ENCODE assay signal across 8 cellular contexts in genomic region chr19:19531951-19532805, GRCh38. TPM values are rescaled to one million over a fixed set of nuclear protein-coding genes. Genes with fewer than 3 reads are reported as not detected.
DNase-seq lines count a peak whose midpoint lies in the region; ATAC-seq and TF ChIP-seq lines count a peak whose summit lies in the region.

No MANE protein-coding gene starts in this region.

- H3K4ac ChIP-seq in mesendoderm (ENCODE audit: low read depth, low read length): no peak overlapping the region

- peak overlapping the region; percentile 43 for H3K27ac Mint-ChIP-seq in activated CD8-positive, alpha-beta T cell treated with anti-CD3 and anti-CD28 coated beads for 36 hours

- no peak overlapping the region for H2AK5ac ChIP-seq in mesendoderm (ENCODE audit: low read length)

- peaks cover 7% of the 10 kb centered on the region for H3K4me1 Mint-ChIP-seq in activated CD8-positive, alpha-beta T cell treated with anti-CD3 and anti-CD28 coated beads for 36 hours (ENCODE audit: low read depth)

- H3K4me1 ChIP-seq in mesendoderm (ENCODE audit: control insufficient read depth, low read depth, low read length): no peaks in the 10 kb centered on the region

- H3K79me2 ChIP-seq in mesendoderm (ENCODE audit: control insufficient read depth, insufficient read depth, low read length): no peaks in the 10 kb centered on the region

- no peaks in the 10 kb centered on the region for H3K27me3 ChIP-seq in mesendoderm (ENCODE audit: insufficient read depth, low read length, poor library complexity)

- H3K36me3 ChIP-seq in mesendoderm (ENCODE audit: control insufficient read depth, insufficient read depth, low read length): peaks cover 4% of the 10 kb centered on the region

- no peak overlapping the region for H3K4me2 ChIP-seq in mesendoderm (ENCODE audit: low read length)

- POLR2A ChIA-PET in activated CD8-positive, alpha-beta T cell treated with anti-CD3 and anti-CD28 coated beads for 36 hours (lab: Charles Lee): interaction anchor here (0.8 to 2.6 kb wide), 12 partner anchors 9 to 119 kb away, joined by 3 to 15 read pairs (median 3); partner anchors contain the start of genes GMIP, NDUFA13 and TSSK6

- peak; percentile 91 for TF ChIP-seq CTCF in AG10803 (conservative IDR thresholded peaks at IDR 0.05; ENCODE audit: low read length)
- peak; percentile 98 for TF ChIP-seq CTCF in activated CD8-positive, alpha-beta T cell treated with anti-CD3 and anti-CD28 coated beads for 36 hours (IDR thresholded peaks at IDR 0.05)

- no peak overlapping the region for H3K23ac ChIP-seq in mesendoderm (ENCODE audit: low read length)

- peaks cover 7% of the 10 kb centered on the region for H3K36me3 Mint-ChIP-seq in activated CD8-positive, alpha-beta T cell treated with anti-CD3 and anti-CD28 coated beads for 36 hours (ENCODE audit: low read depth)

- H4K5ac ChIP-seq in mesendoderm (ENCODE audit: low read length): no peak overlapping the region

- H3K79me1 ChIP-seq in mesendoderm (ENCODE audit: low read length): no peaks in the 10 kb centered on the region

- H2BK15ac ChIP-seq in mesendoderm (replicated peaks; ENCODE audit: low read depth): no peak overlapping the region

- H2BK5ac ChIP-seq in mesendoderm (ENCODE audit: low read length): no peak overlapping the region

- ATAC-seq in GM21360 (IDR thresholded peaks at IDR 0.05; ENCODE audit: unreplicated experiment): peak; percentile 54
- peak; percentile 82 for ATAC-seq in activated CD8-positive, alpha-beta T cell treated with anti-CD3 and anti-CD28 coated beads for 36 hours
- no peak for ATAC-seq in HG03039 (IDR thresholded peaks at IDR 0.05; ENCODE audit: unreplicated experiment)

- peak; percentile 44 for DNase-seq in AG10803 (ENCODE audit: low read depth)
- peak; percentile 31 for DNase-seq in NCI-H446 treated with DMSO at 0.1 percent for 48 hours (lab: John Stamatoyannopoulos, UW)
- DNase-seq in activated CD8-positive, alpha-beta T cell treated with anti-CD3 and anti-CD28 coated beads for 36 hours: peak; percentile 88
- DNase-seq in effector CD4-positive, alpha-beta T cell: peak; percentile 85
- peak; percentile 71 for DNase-seq in mesendoderm
- peak; percentile 90 for DNase-seq in stimulated activated CD8-positive, alpha-beta memory T cell treated with anti-CD3 and anti-CD28 coated beads, Interleukin-15, amount 100 ng/mL, for 24 hours (ENCODE audit: low read depth)

- no peak overlapping the region for H3K27ac ChIP-seq in mesendoderm (ENCODE audit: low read depth, low read length)

- no peak overlapping the region for H3K4me3 ChIP-seq in AG10803 (ENCODE audit: low read length)
- H3K4me3 ChIP-seq in mesendoderm (ENCODE audit: low read length): no peak overlapping the region

- no peaks in the 10 kb centered on the region for H3K9me3 Mint-ChIP-seq in activated CD8-positive, alpha-beta T cell treated with anti-CD3 and anti-CD28 coated beads for 36 hours

- peak overlapping the region; percentile 34 for H3K56ac ChIP-seq in mesendoderm (ENCODE audit: low read length)

- no peak overlapping the region for H3K4me3 Mint-ChIP-seq in activated CD8-positive, alpha-beta T cell treated with anti-CD3 and anti-CD28 coated beads for 36 hours

- no peak overlapping the region for H4K8ac ChIP-seq in mesendoderm (ENCODE audit: low read depth, low read length)

- CTCF ChIA-PET in activated CD8-positive, alpha-beta T cell treated with anti-CD3 and anti-CD28 coated beads for 36 hours (lab: Charles Lee): interaction anchor here (0.6 to 7.2 kb wide), 56 partner anchors 9 to 465 kb away, joined by 3 to 111 read pairs (median 4); partner anchors contain the start of genes GMIP, LPAR2, NDUFA13 and TSSK6

- no peak overlapping the region for H2BK120ac ChIP-seq in mesendoderm (ENCODE audit: low read depth, low read length)

- intact Hi-C loops in activated CD8-positive, alpha-beta T cell treated with anti-CD3 and anti-CD28 coated beads for 36 hours (cut with micrococcal nuclease): loop anchor here (2.0 to 5.0 kb wide), 2 partner anchors 111 to 425 kb away; partner anchors contain the start of gene GMIP

- H3K18ac ChIP-seq in mesendoderm (ENCODE audit: low read length): no peak overlapping the region

- no peaks in the 10 kb centered on the region for H3K27me3 Mint-ChIP-seq in activated CD8-positive, alpha-beta T cell treated with anti-CD3 and anti-CD28 coated beads for 36 hours

- WGBS in mesendoderm (ENCODE audit: extremely low coverage, insufficient coverage, low lambda C conversion rate): no CpG with 5 or more reads among the region's 48 CpGs

- no peak overlapping the region for H3K9ac ChIP-seq in mesendoderm (ENCODE audit: low read length)

RNA-seq across cellular contexts. Expression of gene YJEFN3, which starts 3.5 kb away (rescaled TPM):
- total RNA-seq in activated CD8-positive, alpha-beta T cell treated with anti-CD3 and anti-CD28 coated beads for 36 hours: 1 to 10 TPM; 7.4 to 8.1 TPM
- polyA plus RNA-seq in mesendoderm (2013, experiment 1 of 2): 2.9 TPM
- 2.8 TPM for polyA plus RNA-seq in mesendoderm (2013, experiment 2 of 2)

RNA-seq across cellular contexts. Expression of gene CILP2, which starts 5.9 kb away (rescaled TPM):
- under 1 TPM; 0.31 to 0.32 TPM for total RNA-seq in activated CD8-positive, alpha-beta T cell treated with anti-CD3 and anti-CD28 coated beads for 36 hours
- 1.5 TPM for polyA plus RNA-seq in mesendoderm (2013, experiment 1 of 2)
- polyA plus RNA-seq in mesendoderm (2013, experiment 2 of 2): 1.6 TPM

RNA-seq across cellular contexts. Expression of gene NDUFA13, which starts 16.2 kb away (rescaled TPM):
- 100 to 1,000 TPM; 298 to 310 TPM for total RNA-seq in activated CD8-positive, alpha-beta T cell treated with anti-CD3 and anti-CD28 coated beads for 36 hours
- 203 TPM for polyA plus RNA-seq in mesendoderm (2013, experiment 1 of 2)
- 202 TPM for polyA plus RNA-seq in mesendoderm (2013, experiment 2 of 2)

RNA-seq across cellular contexts. Expression of gene TSSK6, which starts 16.8 kb away (rescaled TPM):
- 1 to 10 TPM; 3.4 to 4.9 TPM for total RNA-seq in activated CD8-positive, alpha-beta T cell treated with anti-CD3 and anti-CD28 coated beads for 36 hours
- polyA plus RNA-seq in mesendoderm (2013, experiment 1 of 2): 0.77 TPM
- polyA plus RNA-seq in mesendoderm (2013, experiment 2 of 2): 0.67 TPM

Comparison
In these comparisons a context has a peak if more than half of its experiments do, and no peak if none do; other contexts are left out.
1. DNase-seq: peak in every context shown above with its lines; median percentile 90 in stimulated activated CD8-positive, alpha-beta memory T cell treated with anti-CD3 and anti-CD28 coated beads, Interleukin-15, amount 100 ng/mL, for 24 hours; 88 in activated CD8-positive, alpha-beta T cell treated with anti-CD3 and anti-CD28 coated beads for 36 hours; 85 in effector CD4-positive, alpha-beta T cell; 71 in mesendoderm; 44 in AG10803; 31 in NCI-H446 treated with DMSO at 0.1 percent for 48 hours.